ENCODE assay signal across 13 cellular contexts in genomic region chr1:71861022-71861421, GRCh38.
DNase-seq lines count a peak whose midpoint lies in the region; ATAC-seq and TF ChIP-seq lines count a peak whose summit lies in the region.
"Had no signal": no experiment of that assay in that cellular context is flagged by ENCODE, and none has a peak within 500 bp of the region (broad histone marks: within the 10 kb centered on the region; RNA-seq: fewer than 3 reads in every experiment).

No MANE protein-coding gene starts in this region.

- H3F3A ChIP-seq in PC-3 (ENCODE audit: low read length, unreplicated experiment): no peaks in the 10 kb centered on the region

- no peaks in the 10 kb centered on the region for H3K36me3 ChIP-seq in PC-3 (ENCODE audit: low read depth, low read length)

- H3K4me3 ChIP-seq in PC-3 (ENCODE audit: low read length) (no peak overlapping the region), fibroblast of pulmonary artery (replicated peaks; ENCODE audit: low read depth, low read length) (no peak overlapping the region)
- H3K4me3 ChIP-seq: psoas muscle had no signal

- H4K20me1 ChIP-seq in PC-3 (ENCODE audit: low read length): no peaks in the 10 kb centered on the region

- no peak overlapping the region for H3K27ac ChIP-seq in PC-3 (ENCODE audit: low read length)
- H3K27ac ChIP-seq: C4-2B, psoas muscle had no signal

- H3K79me2 ChIP-seq in PC-3 (ENCODE audit: low read length): no peaks in the 10 kb centered on the region

- TF ChIP-seq CTCF in PC-3 (conservative IDR thresholded peaks at IDR 0.05; ENCODE audit: low read depth, low read length) (no peak), fibroblast of pulmonary artery (IDR thresholded peaks at IDR 0.05; ENCODE audit: low read length, missing control alignments) (no peak)

- ATAC-seq in PC-3 (peak; percentile 97), sciatic nerve (no peak)
- ATAC-seq: psoas muscle; stimulated activated memory B cell treated with anti-CD40 and anti-IgM and Interleukin-4, amounts not matched to agents 10 μg/mL and 1 μg/mL and 100 μg/mL, for 72 hours had no signal

- BruUV-seq in PC-3 (replicated peaks; lab: Mats Ljungman, UMichigan): no TSS peak

- peak; percentile 19 for DNase-seq in A172 (ENCODE audit: low spot score)
- DNase-seq in EH (ENCODE audit: low read depth): peak; percentile 54
- DNase-seq in PC-3: peak; percentile 58
- DNase-seq in fibroblast of pulmonary artery (ENCODE audit: low read depth): peak; percentile 21
- no peak for DNase-seq in sciatic nerve (ENCODE audit: low spot score)
- DNase-seq in NK-92 treated with Interleukin-12 subunit alpha and Interleukin-12 subunit beta, amount 100 ng/mL, for 24 hours (lab: John Stamatoyannopoulos, UW): no peak
- DNase-seq in KG1 (lab: John Stamatoyannopoulos, UW): no peak
- DNase-seq in iPS-NIHi11 (ENCODE audit: low spot score): no peak
- DNase-seq: NCI-H1105 treated with DMSO at 0.1 percent for 48 hours, NCI-H526, psoas muscle had no signal

- 0 out of 2 replicates have a peak, but pooled peaks cover 3% of the 10 kb centered on the region for H3K4me1 ChIP-seq in PC-3 (ENCODE audit: insufficient read depth, low read length)
- H3K4me1 ChIP-seq: psoas muscle had no signal

- no peak overlapping the region for H3K9ac ChIP-seq in PC-3 (ENCODE audit: low read length)

- intact Hi-C loops in PC-3 (cut with micrococcal nuclease) (no loop called here), sciatic nerve (cut with DNase I) (no loop called here)

- H3K4me2 ChIP-seq in PC-3 (ENCODE audit: low read length): no peak overlapping the region

- H2AFZ ChIP-seq in PC-3 (ENCODE audit: low read length): no peak overlapping the region

- no peaks in the 10 kb centered on the region for H3K9me2 ChIP-seq in PC-3 (replicated peaks; ENCODE audit: low read length)

- H3K27me3 ChIP-seq in PC-3 (ENCODE audit: low read length): no peaks in the 10 kb centered on the region

- POLR2A ChIA-PET in PC-3 (lab: Charles Lee; ENCODE audit: unreplicated experiment): no interaction called here

- CTCF ChIA-PET in PC-3 (lab: Charles Lee): no interaction called here

- H3K9me3 ChIP-seq in PC-3 (ENCODE audit: low read length): no peaks in the 10 kb centered on the region
- H3K9me3 ChIP-seq: psoas muscle had no signal

Comparison
In these comparisons a context has a peak if more than half of its experiments do, and no peak if none do; other contexts are left out.
1. DNase-seq: peak in A172 (single experiment), EH (single experiment), PC-3 (single experiment) and fibroblast of pulmonary artery (single experiment); none in sciatic nerve (single experiment), NK-92 treated with Interleukin-12 subunit alpha and Interleukin-12 subunit beta, amount 100 ng/mL, for 24 hours (single experiment), KG1 (single experiment) and iPS-NIHi11 (single experiment).